Comparison of ENCODE assay signal across 22 cellular contexts in genomic region chr3:65473746-65474145, GRCh38.
DNase-seq lines count a peak whose midpoint lies in the region; ATAC-seq, FAIRE-seq and TF ChIP-seq lines count a peak whose summit lies in the region.
"Had no signal": no experiment of that assay in that cellular context is flagged by ENCODE, and none has a peak within 500 bp of the region (broad histone marks: within the 10 kb centered on the region; RNA-seq: fewer than 3 reads in every experiment).

No MANE protein-coding gene starts in this region.

- H3K27ac Mint-ChIP-seq in astrocyte (ENCODE audit: unreplicated experiment) = peak overlapping the region; percentile 59
- H3K27ac Mint-ChIP-seq in activated CD4-positive, alpha-beta memory T cell treated with anti-CD3 and anti-CD28 coated beads, Interleukin-2, amount 10 ng/mL, durations not matched to agents 7 days and 5 days = no peak overlapping the region
- H3K27ac Mint-ChIP-seq: activated CD4-positive, alpha-beta T cell treated with anti-CD3 and anti-CD28 coated beads for 36 hours; stimulated activated naive B cell treated with anti-CD40 and anti-IgM and Interleukin-4, amounts not matched to agents 10 μg/mL and 1 μg/mL and 100 μg/mL, for 72 hours had no signal

- no peak for TF ChIP-seq CTCF in A673 (conservative IDR thresholded peaks at IDR 0.05; ENCODE audit: low read depth, low read length)
- TF ChIP-seq CTCF in astrocyte (IDR thresholded peaks at IDR 0.05; ENCODE audit: insufficient read depth, low read depth, low read length) = no peak
- no peak for TF ChIP-seq CTCF in foreskin fibroblast (IDR thresholded peaks at IDR 0.05; ENCODE audit: low read depth, low read length)
- TF ChIP-seq CTCF in esophagus muscularis mucosa (IDR thresholded peaks at IDR 0.05) = no peak

- no peak for TF ChIP-seq EP300 in esophagus muscularis mucosa (IDR thresholded peaks at IDR 0.05)

- no peak overlapping the region for H3K4me3 Mint-ChIP-seq in astrocyte (ENCODE audit: unreplicated experiment)
- no peak overlapping the region for H3K4me3 Mint-ChIP-seq in activated CD4-positive, alpha-beta memory T cell treated with anti-CD3 and anti-CD28 coated beads, Interleukin-2, amount 10 ng/mL, durations not matched to agents 7 days and 5 days
- H3K4me3 Mint-ChIP-seq: activated CD4-positive, alpha-beta T cell treated with anti-CD3 and anti-CD28 coated beads for 36 hours; stimulated activated naive B cell treated with anti-CD40 and anti-IgM and Interleukin-4, amounts not matched to agents 10 μg/mL and 1 μg/mL and 100 μg/mL, for 72 hours had no signal

- no peak overlapping the region for H3K27ac ChIP-seq in A673 (ENCODE audit: low read depth, low read length, poor library complexity, severe bottlenecking)
- no peak overlapping the region for H3K27ac ChIP-seq in astrocyte (ENCODE audit: low read depth, low read length)
- H3K27ac ChIP-seq in esophagus muscularis mucosa (replicated peaks in 1 of 4) = no peak overlapping the region
- H3K27ac ChIP-seq: left lung, parathyroid adenoma, SJSA1 had no signal

- H2AFZ ChIP-seq in astrocyte (ENCODE audit: low read depth, low read length) = no peak overlapping the region
- H2AFZ ChIP-seq: parathyroid adenoma had no signal

- H3K9me3 Mint-ChIP-seq in astrocyte (ENCODE audit: unreplicated experiment) = no peaks in the 10 kb centered on the region
- no peaks in the 10 kb centered on the region for H3K9me3 Mint-ChIP-seq in activated CD4-positive, alpha-beta memory T cell treated with anti-CD3 and anti-CD28 coated beads, Interleukin-2, amount 10 ng/mL, durations not matched to agents 7 days and 5 days

- no peaks in the 10 kb centered on the region for H3K79me2 ChIP-seq in astrocyte (ENCODE audit: insufficient read depth, low read length)
- H3K79me2 ChIP-seq: parathyroid adenoma had no signal

- 66% methylated on average over 4 of the region's 4 CpGs for WGBS in esophagus muscularis mucosa

- CTCF ChIA-PET in A673 (lab: Charles Lee) = no interaction called here
- CTCF ChIA-PET in activated CD4-positive, alpha-beta memory T cell treated with anti-CD3 and anti-CD28 coated beads, Interleukin-2, amount 10 ng/mL, durations not matched to agents 7 days and 5 days (lab: Charles Lee) = no interaction called here

- DNase-seq in A673 (ENCODE audit: low spot score) (peak; percentile 57), H54 (ENCODE audit: insufficient read length, low spot score) (peak; percentile 9), astrocyte (ENCODE audit: low read depth) (peak; percentile 22), foreskin fibroblast (peak; percentile 20 to 54), esophagus muscularis mucosa (ENCODE audit: extremely low spot score) (no peak), T-helper 9 cell (no peak), sciatic nerve (ENCODE audit: low spot score) (no peak)
- no peak for DNase-seq in activated CD4-positive, alpha-beta memory T cell treated with anti-CD3 and anti-CD28 coated beads, Interleukin-2, amount 10 ng/mL, durations not matched to agents 7 days and 5 days
- DNase-seq: activated CD4-positive, alpha-beta T cell treated with anti-CD3 and anti-CD28 coated beads for 36 hours; activated CD8-positive, alpha-beta memory T cell treated with anti-CD3 and anti-CD28 coated beads, Interleukin-2, amount 50 U/mL, for 48 hours; effector CD4-positive, alpha-beta T cell; foreskin melanocyte; left lung; NCI-H2029; NCI-H510A treated with DMSO at 0.1 percent for 48 hours; stimulated activated CD4-positive, alpha-beta T cell treated with anti-CD3 and anti-CD28 coated beads, Interleukin-12 subunit alpha, Interleukin-12 subunit beta, amount 100 ng/mL, for 4 hours; stimulated activated naive B cell treated with anti-CD40 and anti-IgM and Interleukin-4, amounts not matched to agents 10 μg/mL and 1 μg/mL and 100 μg/mL, for 72 hours had no signal

- intact Hi-C loops in A673 (cut with micrococcal nuclease; ENCODE audit: unreplicated experiment) (no loop called here), esophagus muscularis mucosa (cut with DNase I) (no loop called here), sciatic nerve (cut with DNase I) (no loop called here)

- H3K4me1 ChIP-seq in A673 (ENCODE audit: insufficient read depth, low read length, poor library complexity, severe bottlenecking) (no peaks in the 10 kb centered on the region), astrocyte (ENCODE audit: insufficient read depth, low read length) (no peaks in the 10 kb centered on the region), esophagus muscularis mucosa (no peaks in the 10 kb centered on the region)
- H3K4me1 ChIP-seq: left lung, parathyroid adenoma, SJSA1 had no signal

- H3K4me3 ChIP-seq in A673 (ENCODE audit: low read depth, low read length, poor library complexity, severe bottlenecking) = no peak overlapping the region
- no peak overlapping the region for H3K4me3 ChIP-seq in astrocyte (ENCODE audit: insufficient read depth, low read depth, low read length)
- H3K4me3 ChIP-seq in foreskin fibroblast (ENCODE audit: low read depth in 1 of 2, low read length in 2 of 2) = no peak overlapping the region
- H3K4me3 ChIP-seq in esophagus muscularis mucosa = no peak overlapping the region
- H3K4me3 ChIP-seq: left lung, SJSA1 had no signal

- H3K36me3 ChIP-seq in A673 (ENCODE audit: insufficient read depth, low read length, poor library complexity, severe bottlenecking) (no peaks in the 10 kb centered on the region), astrocyte (ENCODE audit: insufficient read depth, low read length) (peaks cover 3% of the 10 kb centered on the region), esophagus muscularis mucosa (no peaks in the 10 kb centered on the region)
- H3K36me3 ChIP-seq: left lung, SJSA1 had no signal

- FAIRE-seq in H54 (lab: Jason Lieb, UNC) = peak; percentile 71
- peak; percentile 9 for FAIRE-seq in astrocyte (lab: Jason Lieb, UNC)
- FAIRE-seq: A204.1, GM12892 had no signal

- BruUV-seq in A673 (replicated peaks; lab: Mats Ljungman, UMichigan) = no TSS peak

- no peak overlapping the region for H3K9ac ChIP-seq in astrocyte (ENCODE audit: low read length)
- H3K9ac ChIP-seq: parathyroid adenoma had no signal

- ATAC-seq in sciatic nerve = no peak
- ATAC-seq: activated CD4-positive, alpha-beta T cell treated with anti-CD3 and anti-CD28 coated beads for 36 hours; HCT116; left lung; stimulated activated naive B cell treated with anti-CD40 and anti-IgM and Interleukin-4, amounts not matched to agents 10 μg/mL and 1 μg/mL and 100 μg/mL, for 72 hours had no signal

- no peaks in the 10 kb centered on the region for H3K27me3 Mint-ChIP-seq in astrocyte (ENCODE audit: low read depth, unreplicated experiment)
- H3K27me3 Mint-ChIP-seq in activated CD4-positive, alpha-beta memory T cell treated with anti-CD3 and anti-CD28 coated beads, Interleukin-2, amount 10 ng/mL, durations not matched to agents 7 days and 5 days = no peaks in the 10 kb centered on the region
- H3K27me3 Mint-ChIP-seq: activated CD4-positive, alpha-beta T cell treated with anti-CD3 and anti-CD28 coated beads for 36 hours; stimulated activated naive B cell treated with anti-CD40 and anti-IgM and Interleukin-4, amounts not matched to agents 10 μg/mL and 1 μg/mL and 100 μg/mL, for 72 hours had no signal

- no peak overlapping the region for H3K4me2 ChIP-seq in astrocyte (ENCODE audit: low read length)

- no peaks in the 10 kb centered on the region for H3K9me3 ChIP-seq in A673 (ENCODE audit: low read depth, low read length, poor library complexity, severe bottlenecking)
- H3K9me3 ChIP-seq in astrocyte (ENCODE audit: insufficient read depth, low read depth, low read length) = no peaks in the 10 kb centered on the region
- H3K9me3 ChIP-seq in esophagus muscularis mucosa = no peaks in the 10 kb centered on the region
- H3K9me3 ChIP-seq: left lung, SJSA1 had no signal

- H4K20me1 ChIP-seq in astrocyte (ENCODE audit: insufficient read depth, low read length) = no peaks in the 10 kb centered on the region

- peaks cover 3% of the 10 kb centered on the region for H3K4me1 Mint-ChIP-seq in astrocyte (ENCODE audit: low read depth, unreplicated experiment)
- H3K4me1 Mint-ChIP-seq in activated CD4-positive, alpha-beta memory T cell treated with anti-CD3 and anti-CD28 coated beads, Interleukin-2, amount 10 ng/mL, durations not matched to agents 7 days and 5 days = no peaks in the 10 kb centered on the region
- H3K4me1 Mint-ChIP-seq: activated CD4-positive, alpha-beta T cell treated with anti-CD3 and anti-CD28 coated beads for 36 hours; stimulated activated naive B cell treated with anti-CD40 and anti-IgM and Interleukin-4, amounts not matched to agents 10 μg/mL and 1 μg/mL and 100 μg/mL, for 72 hours had no signal

- H3K36me3 Mint-ChIP-seq in astrocyte (ENCODE audit: low read depth, unreplicated experiment) = peaks cover 15% of the 10 kb centered on the region
- no peaks in the 10 kb centered on the region for H3K36me3 Mint-ChIP-seq in activated CD4-positive, alpha-beta memory T cell treated with anti-CD3 and anti-CD28 coated beads, Interleukin-2, amount 10 ng/mL, durations not matched to agents 7 days and 5 days (ENCODE audit: low read depth)
- H3K36me3 Mint-ChIP-seq: stimulated activated naive B cell treated with anti-CD40 and anti-IgM and Interleukin-4, amounts not matched to agents 10 μg/mL and 1 μg/mL and 100 μg/mL, for 72 hours had no signal

- TF ChIP-seq POLR2A in H54 (IDR thresholded peaks at IDR 0.05; ENCODE audit: low read depth, low read length) (no peak), esophagus muscularis mucosa (IDR thresholded peaks at IDR 0.05; ENCODE audit: low read depth) (no peak)

- H3K27me3 ChIP-seq in A673 (replicated peaks; ENCODE audit: insufficient read depth, low read depth, low read length, poor library complexity) (no peaks in the 10 kb centered on the region), astrocyte (ENCODE audit: insufficient read depth, low read length) (no peaks in the 10 kb centered on the region), esophagus muscularis mucosa (no peaks in the 10 kb centered on the region)
- H3K27me3 ChIP-seq: left lung, SJSA1 had no signal

- POLR2A ChIA-PET in A673 (lab: Charles Lee; ENCODE audit: low non-redundant PET) = no interaction called here
- POLR2A ChIA-PET in activated CD4-positive, alpha-beta memory T cell treated with anti-CD3 and anti-CD28 coated beads, Interleukin-2, amount 10 ng/mL, durations not matched to agents 7 days and 5 days (lab: Charles Lee) = no interaction called here

Comparison
In these comparisons a context has a peak if more than half of its experiments do, and no peak if none do; other contexts are left out.
1. DNase-seq: peak in A673 (single experiment), H54 (single experiment), astrocyte (single experiment) and foreskin fibroblast (2 of 2); none in esophagus muscularis mucosa (single experiment), activated CD4-positive, alpha-beta memory T cell treated with anti-CD3 and anti-CD28 coated beads, Interleukin-2, amount 10 ng/mL, durations not matched to agents 7 days and 5 days (single experiment), T-helper 9 cell (single experiment) and sciatic nerve (single experiment).